In the genomic region with DNA sequence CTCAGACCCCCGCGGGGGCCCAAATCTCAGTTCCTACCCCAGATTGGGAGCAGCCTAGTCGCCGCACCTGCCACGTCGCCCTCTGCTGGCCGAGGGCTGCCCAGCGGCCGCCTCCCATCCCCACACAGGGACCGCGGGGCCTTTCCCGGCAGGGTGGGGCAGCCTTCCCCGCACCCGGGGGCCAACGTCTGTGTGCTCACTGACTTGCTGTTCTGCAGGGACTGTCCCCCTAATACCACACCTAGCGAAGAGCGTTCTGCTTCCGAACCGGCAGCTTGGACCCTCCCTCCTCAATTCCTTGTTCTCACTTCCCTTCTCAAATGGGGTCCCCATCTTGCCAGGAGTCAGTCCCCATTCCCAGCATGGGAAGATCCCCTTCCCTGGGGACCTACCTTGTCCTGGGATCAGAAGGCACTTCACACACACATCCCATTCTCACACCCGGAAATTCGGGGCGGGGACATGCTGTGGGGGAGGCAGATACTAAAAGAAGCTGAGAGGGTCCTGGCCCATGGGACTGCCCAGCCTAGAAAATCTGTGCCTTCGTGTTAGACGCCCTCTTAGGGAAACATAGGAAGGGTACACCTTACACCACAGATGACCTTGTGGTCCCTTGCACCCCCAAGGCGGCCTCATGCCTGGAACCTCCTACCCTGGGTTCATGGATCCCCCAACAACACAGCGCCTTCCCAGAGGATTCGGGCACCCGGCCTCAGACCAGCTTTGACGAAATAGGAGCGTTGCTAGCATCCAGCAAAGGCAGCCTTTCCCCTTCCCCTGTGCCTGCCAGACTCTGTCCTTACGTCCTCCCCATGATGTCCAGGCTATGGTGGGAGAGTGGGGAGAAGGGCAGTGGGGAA, we compare ENCODE assay signal across 9 cellular contexts. TPM values are rescaled to one million over a fixed set of nuclear protein-coding genes. Genes with fewer than 3 reads are reported as not detected.
DNase-seq lines count a peak whose midpoint lies in the region; ATAC-seq and TF ChIP-seq lines count a peak whose summit lies in the region.
"Had no signal": no experiment of that assay in that cellular context is flagged by ENCODE, and none has a peak within 500 bp of the region (broad histone marks: within the 10 kb centered on the region; RNA-seq: fewer than 3 reads in every experiment).

No MANE protein-coding gene starts in this region.

- no peak overlapping the region for H3K9ac ChIP-seq in iPS-15b (ENCODE audit: low read depth, low read length)

- H3K9me3 Mint-ChIP-seq in activated naive CD8-positive, alpha-beta T cell treated with anti-CD3 and anti-CD28 coated beads for 36 hours = no peaks in the 10 kb centered on the region

- no peaks in the 10 kb centered on the region for H3K9me3 ChIP-seq in iPS-15b (ENCODE audit: control insufficient read depth, insufficient read depth, low read length)
- H3K9me3 ChIP-seq in SJCRH30 (replicated peaks) = no peaks in the 10 kb centered on the region

- H3K4me1 Mint-ChIP-seq in activated naive CD8-positive, alpha-beta T cell treated with anti-CD3 and anti-CD28 coated beads for 36 hours = peaks cover 8% of the 10 kb centered on the region

- H3K27ac ChIP-seq in SJCRH30 = no peak overlapping the region

- H3K27me3 Mint-ChIP-seq in activated naive CD8-positive, alpha-beta T cell treated with anti-CD3 and anti-CD28 coated beads for 36 hours = peaks cover 7% of the 10 kb centered on the region

- ATAC-seq in SK-N-SH treated with all-trans-retinoic acid at 6 μM for 48 hours (peak; percentile 41; the same call in 2 of the 3 replicates), HG03442 (IDR thresholded peaks at IDR 0.05; ENCODE audit: unreplicated experiment) (no peak), HG03565 (IDR thresholded peaks at IDR 0.05; ENCODE audit: unreplicated experiment) (no peak)

- peak; percentile 86 for TF ChIP-seq CTCF in GM10266 (IDR thresholded peaks at IDR 0.05; ENCODE audit: control insufficient read depth, insufficient read depth, low read depth, missing control alignments)

- no peak overlapping the region for H3K4me3 Mint-ChIP-seq in activated naive CD8-positive, alpha-beta T cell treated with anti-CD3 and anti-CD28 coated beads for 36 hours

- H3K27me3 ChIP-seq in iPS-15b (ENCODE audit: control insufficient read depth, insufficient read depth, low read length) (peaks cover 21% of the 10 kb centered on the region), SJCRH30 (no peaks in the 10 kb centered on the region)

- DNase-seq in GM10266 (ENCODE audit: extremely low spot score) (peak; percentile 68), SJCRH30 (no peak)
- peak; percentile 69 for DNase-seq in activated naive CD8-positive, alpha-beta T cell treated with anti-CD3 and anti-CD28 coated beads for 36 hours
- peak; percentile 23 to 46 for DNase-seq in stimulated activated CD4-positive, alpha-beta T cell treated with anti-CD3 and anti-CD28 coated beads, Interleukin-15, amount 100 ng/mL, for 1 hour (ENCODE audit: low read depth in 1 of 2, low spot score in 1 of 2)

- H3K4me1 ChIP-seq in iPS-15b (ENCODE audit: control insufficient read depth, insufficient read depth, low read length) (peaks cover 11% of the 10 kb centered on the region), SJCRH30 (peaks cover 27% of the 10 kb centered on the region)

- H3K36me3 Mint-ChIP-seq in activated naive CD8-positive, alpha-beta T cell treated with anti-CD3 and anti-CD28 coated beads for 36 hours = no peaks in the 10 kb centered on the region

- H3K4me3 ChIP-seq in iPS-15b (ENCODE audit: low read depth, low read length) = peak overlapping the region; percentile 45
- H3K4me3 ChIP-seq in SJCRH30 = no peak overlapping the region

- no peaks in the 10 kb centered on the region for H3K36me3 ChIP-seq in iPS-15b (ENCODE audit: control insufficient read depth, insufficient read depth, low read length)
- no peaks in the 10 kb centered on the region for H3K36me3 ChIP-seq in SJCRH30

- H3K27ac Mint-ChIP-seq in activated naive CD8-positive, alpha-beta T cell treated with anti-CD3 and anti-CD28 coated beads for 36 hours = no peak overlapping the region

TF ChIP-seq in SK-N-SH treated with all-trans-retinoic acid at 6 μM for 48 hours, 23 proteins besides CTCF, POLR2A, EP300 and RAD21:
- TF ChIP-seq TCF4 (CRISPR knock-in tag; IDR thresholded peaks at IDR 0.05; ENCODE audit: borderline replicate concordance) (no peak), GLIS3 (CRISPR knock-in tag; IDR thresholded peaks at IDR 0.05) (no peak), ARNTL (CRISPR knock-in tag; IDR thresholded peaks at IDR 0.05; ENCODE audit: borderline replicate concordance, low read depth) (no peak), TOX (CRISPR knock-in tag; IDR thresholded peaks at IDR 0.05; ENCODE audit: borderline replicate concordance) (no peak), ISL1 (CRISPR knock-in tag; IDR thresholded peaks at IDR 0.05) (no peak), ZNF565 (CRISPR knock-in tag; conservative IDR thresholded peaks at IDR 0.05; ENCODE audit: low read depth) (no peak), SNAI2 (CRISPR knock-in tag; IDR thresholded peaks at IDR 0.05) (no peak), PPARA (CRISPR knock-in tag; IDR thresholded peaks at IDR 0.05; ENCODE audit: borderline replicate concordance) (no peak)
- TF ChIP-seq, protein P1, sequence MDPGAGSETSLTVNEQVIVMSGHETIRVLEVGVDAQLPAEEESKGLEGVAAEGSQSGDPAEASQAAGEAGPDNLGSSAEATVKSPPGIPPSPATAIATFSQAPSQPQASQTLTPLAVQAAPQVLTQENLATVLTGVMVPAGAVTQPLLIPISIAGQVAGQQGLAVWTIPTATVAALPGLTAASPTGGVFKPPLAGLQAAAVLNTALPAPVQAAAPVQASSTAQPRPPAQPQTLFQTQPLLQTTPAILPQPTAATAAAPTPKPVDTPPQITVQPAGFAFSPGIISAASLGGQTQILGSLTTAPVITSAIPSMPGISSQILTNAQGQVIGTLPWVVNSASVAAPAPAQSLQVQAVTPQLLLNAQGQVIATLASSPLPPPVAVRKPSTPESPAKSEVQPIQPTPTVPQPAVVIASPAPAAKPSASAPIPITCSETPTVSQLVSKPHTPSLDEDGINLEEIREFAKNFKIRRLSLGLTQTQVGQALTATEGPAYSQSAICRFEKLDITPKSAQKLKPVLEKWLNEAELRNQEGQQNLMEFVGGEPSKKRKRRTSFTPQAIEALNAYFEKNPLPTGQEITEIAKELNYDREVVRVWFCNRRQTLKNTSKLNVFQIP (CRISPR knock-in tag; IDR thresholded peaks at IDR 0.05; ENCODE audit: borderline replicate concordance, low read depth) = no peak
- TF ChIP-seq, protein P2, sequence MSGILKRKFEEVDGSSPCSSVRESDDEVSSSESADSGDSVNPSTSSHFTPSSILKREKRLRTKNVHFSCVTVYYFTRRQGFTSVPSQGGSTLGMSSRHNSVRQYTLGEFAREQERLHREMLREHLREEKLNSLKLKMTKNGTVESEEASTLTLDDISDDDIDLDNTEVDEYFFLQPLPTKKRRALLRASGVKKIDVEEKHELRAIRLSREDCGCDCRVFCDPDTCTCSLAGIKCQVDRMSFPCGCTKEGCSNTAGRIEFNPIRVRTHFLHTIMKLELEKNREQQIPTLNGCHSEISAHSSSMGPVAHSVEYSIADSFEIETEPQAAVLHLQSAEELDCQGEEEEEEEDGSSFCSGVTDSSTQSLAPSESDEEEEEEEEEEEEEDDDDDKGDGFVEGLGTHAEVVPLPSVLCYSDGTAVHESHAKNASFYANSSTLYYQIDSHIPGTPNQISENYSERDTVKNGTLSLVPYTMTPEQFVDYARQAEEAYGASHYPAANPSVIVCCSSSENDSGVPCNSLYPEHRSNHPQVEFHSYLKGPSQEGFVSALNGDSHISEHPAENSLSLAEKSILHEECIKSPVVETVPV (CRISPR knock-in tag; IDR thresholded peaks at IDR 0.05) = no peak
- TF ChIP-seq, protein P3, sequence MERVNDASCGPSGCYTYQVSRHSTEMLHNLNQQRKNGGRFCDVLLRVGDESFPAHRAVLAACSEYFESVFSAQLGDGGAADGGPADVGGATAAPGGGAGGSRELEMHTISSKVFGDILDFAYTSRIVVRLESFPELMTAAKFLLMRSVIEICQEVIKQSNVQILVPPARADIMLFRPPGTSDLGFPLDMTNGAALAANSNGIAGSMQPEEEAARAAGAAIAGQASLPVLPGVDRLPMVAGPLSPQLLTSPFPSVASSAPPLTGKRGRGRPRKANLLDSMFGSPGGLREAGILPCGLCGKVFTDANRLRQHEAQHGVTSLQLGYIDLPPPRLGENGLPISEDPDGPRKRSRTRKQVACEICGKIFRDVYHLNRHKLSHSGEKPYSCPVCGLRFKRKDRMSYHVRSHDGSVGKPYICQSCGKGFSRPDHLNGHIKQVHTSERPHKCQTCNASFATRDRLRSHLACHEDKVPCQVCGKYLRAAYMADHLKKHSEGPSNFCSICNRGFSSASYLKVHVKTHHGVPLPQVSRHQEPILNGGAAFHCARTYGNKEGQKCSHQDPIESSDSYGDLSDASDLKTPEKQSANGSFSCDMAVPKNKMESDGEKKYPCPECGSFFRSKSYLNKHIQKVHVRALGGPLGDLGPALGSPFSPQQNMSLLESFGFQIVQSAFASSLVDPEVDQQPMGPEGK (CRISPR knock-in tag; IDR thresholded peaks at IDR 0.05; ENCODE audit: borderline replicate concordance) = no peak

RNA-seq across cellular contexts. Expression of a gene that starts 16.4 kb away (rescaled TPM):
- not detected for total RNA-seq in activated naive CD8-positive, alpha-beta T cell treated with anti-CD3 and anti-CD28 coated beads for 36 hours
- total RNA-seq in SJCRH30 (2014; rRNA removed; shearing (Covaris generic)) = 0.33 and 0.36 TPM in 2 replicates
- total RNA-seq: RPMI7951 had no signal

RNA-seq across cellular contexts. Expression of a gene that starts 27.8 kb away (rescaled TPM):
- total RNA-seq in activated naive CD8-positive, alpha-beta T cell treated with anti-CD3 and anti-CD28 coated beads for 36 hours = 10 to 100 TPM in 1 of 2 experiments, 1 to 10 TPM in 1; 9.9 to 10.2 TPM
- 19.8 and 22.4 TPM in 2 replicates for total RNA-seq in SJCRH30 (2014; rRNA removed; shearing (Covaris generic))

RNA-seq across cellular contexts. Expression of a gene that starts 35.8 kb away (rescaled TPM):
- total RNA-seq in activated naive CD8-positive, alpha-beta T cell treated with anti-CD3 and anti-CD28 coated beads for 36 hours = not detected
- not detected in 2 replicates for total RNA-seq in SJCRH30 (2014; rRNA removed; shearing (Covaris generic))
- total RNA-seq: RPMI7951 had no signal

Comparison
In these comparisons a context has a peak if more than half of its experiments do, and no peak if none do; other contexts are left out.
1. DNase-seq: peak in GM10266 (single experiment), activated naive CD8-positive, alpha-beta T cell treated with anti-CD3 and anti-CD28 coated beads for 36 hours (single experiment) and stimulated activated CD4-positive, alpha-beta T cell treated with anti-CD3 and anti-CD28 coated beads, Interleukin-15, amount 100 ng/mL, for 1 hour (2 of 2); none in SJCRH30 (0 of 2).